3 cellular contexts compared by ENCODE assay signal in the genomic region with DNA sequence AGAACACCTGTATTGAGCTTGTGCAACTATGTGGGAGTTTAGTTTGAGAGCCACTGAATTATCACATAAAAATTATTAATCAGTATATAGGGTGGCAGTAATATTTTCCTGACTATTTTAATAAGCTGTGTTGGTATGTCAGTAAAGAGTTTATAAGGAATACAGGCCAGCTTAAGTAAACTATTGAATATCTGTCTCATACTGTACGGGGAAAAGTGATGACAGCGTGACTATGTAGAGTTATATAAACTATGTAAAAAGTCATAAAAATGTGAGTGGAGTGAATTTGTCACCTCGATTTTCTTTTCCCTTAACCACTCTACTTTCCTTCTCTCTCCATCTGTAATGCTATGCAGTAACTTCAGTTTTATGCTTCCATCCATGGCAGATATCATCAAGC.
"Had no signal": no experiment of that assay in that cellular context is flagged by ENCODE, and none has a peak within 500 bp of the region (broad histone marks: within the 10 kb centered on the region; RNA-seq: fewer than 3 reads in every experiment).

No MANE protein-coding gene starts in this region.

- H3K4me3 ChIP-seq: GM12878 had no signal

- DNase-seq: GDM1, GF-D8 had no signal

- ATAC-seq: GM12878 had no signal
